22 cellular contexts compared by ENCODE assay signal in the genomic region with DNA sequence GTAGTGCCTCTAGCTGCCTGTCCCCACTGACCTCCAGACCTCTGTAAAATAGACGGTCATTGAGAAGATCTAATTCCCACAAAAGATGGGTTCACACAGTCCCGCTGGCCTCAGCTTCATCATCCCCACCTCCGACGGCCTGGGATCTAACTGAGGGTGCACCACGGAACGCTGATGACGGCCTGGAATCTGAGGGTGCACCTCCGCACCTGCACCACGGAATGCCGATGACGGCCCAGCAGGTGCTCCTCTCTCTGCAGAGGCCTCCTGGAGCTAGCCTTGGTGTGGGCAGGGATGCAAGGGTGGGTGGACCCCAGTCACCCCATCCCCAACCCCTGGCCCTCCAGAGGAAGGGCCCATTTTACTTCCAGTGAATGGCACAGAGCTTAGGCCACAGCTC.
"Had no signal": no experiment of that assay in that cellular context is flagged by ENCODE, and none has a peak within 500 bp of the region (broad histone marks: within the 10 kb centered on the region; RNA-seq: fewer than 3 reads in every experiment).

No MANE protein-coding gene starts in this region.

- H3K4me1 Mint-ChIP-seq: naive thymus-derived CD8-positive, alpha-beta T cell; stimulated activated memory B cell treated with anti-CD40 and anti-IgM and Interleukin-4, amounts not matched to agents 10 μg/mL and 1 μg/mL and 100 μg/mL, for 72 hours had no signal

- H3K27ac ChIP-seq: colonic mucosa, foreskin keratinocyte, hepatocyte, parathyroid adenoma, prostate gland, spleen, tibial artery, upper lobe of left lung, uterus had no signal

- DNase-seq: colonic mucosa; dermis blood vessel endothelial cell; foreskin keratinocyte; head of caudate nucleus; mammary epithelial cell; occipital lobe; spleen; stimulated activated CD4-positive, alpha-beta T cell treated with anti-CD3 and anti-CD28 coated beads, Interleukin-15, amount 100 ng/mL, for 24 hours; stimulated activated CD4-positive, alpha-beta T cell treated with anti-CD3 and anti-CD28 coated beads, Interleukin-1b, Interleukin-23, amount 100 ng/mL, for 48 hours; stimulated activated CD4-positive, alpha-beta T cell treated with anti-CD3 and anti-CD28 coated beads, Interleukin-4, amount 100 ng/mL, for 24 hours; tibial artery; upper lobe of left lung; uterus had no signal

- ATAC-seq: foreskin keratinocyte; mucosa of descending colon; naive thymus-derived CD8-positive, alpha-beta T cell; sciatic nerve; stimulated activated memory B cell treated with anti-CD40 and anti-IgM and Interleukin-4, amounts not matched to agents 10 μg/mL and 1 μg/mL and 100 μg/mL, for 72 hours had no signal

- H3K9me3 ChIP-seq: colonic mucosa, mucosa of descending colon, prostate gland, spleen, tibial artery, upper lobe of left lung, uterus had no signal

- H3K9ac ChIP-seq: neural progenitor cell, parathyroid adenoma had no signal

- H3K4me2 ChIP-seq: hepatocyte, neural progenitor cell had no signal

- H3K36me3 ChIP-seq: colonic mucosa, neural progenitor cell, prostate gland, spleen, tibial artery, upper lobe of left lung, uterus had no signal

- H3K4me3 Mint-ChIP-seq: naive thymus-derived CD8-positive, alpha-beta T cell; neural progenitor cell; stimulated activated memory B cell treated with anti-CD40 and anti-IgM and Interleukin-4, amounts not matched to agents 10 μg/mL and 1 μg/mL and 100 μg/mL, for 72 hours; stimulated activated naive CD8-positive, alpha-beta T cell treated with anti-CD3 and anti-CD28 coated beads, Interleukin-15, Interleukin-2, amounts not matched to agents 100 ng/mL and 50 ng/mL, for 24 hours had no signal

- H3K27me3 Mint-ChIP-seq: stimulated activated naive CD8-positive, alpha-beta T cell treated with anti-CD3 and anti-CD28 coated beads, Interleukin-15, Interleukin-2, amounts not matched to agents 100 ng/mL and 50 ng/mL, for 24 hours had no signal

- H3K27me3 ChIP-seq: colonic mucosa, hepatocyte, neural progenitor cell, upper lobe of left lung, uterus had no signal

- H3K36me3 Mint-ChIP-seq: naive thymus-derived CD8-positive, alpha-beta T cell; stimulated activated memory B cell treated with anti-CD40 and anti-IgM and Interleukin-4, amounts not matched to agents 10 μg/mL and 1 μg/mL and 100 μg/mL, for 72 hours had no signal

- H3K27ac Mint-ChIP-seq: neural progenitor cell; stimulated activated memory B cell treated with anti-CD40 and anti-IgM and Interleukin-4, amounts not matched to agents 10 μg/mL and 1 μg/mL and 100 μg/mL, for 72 hours; stimulated activated naive CD8-positive, alpha-beta T cell treated with anti-CD3 and anti-CD28 coated beads, Interleukin-15, Interleukin-2, amounts not matched to agents 100 ng/mL and 50 ng/mL, for 24 hours had no signal

- H3K4me3 ChIP-seq: colonic mucosa, hepatocyte, mucosa of descending colon, neural progenitor cell, prostate gland, spleen, tibial artery, upper lobe of left lung, uterus had no signal

- H3K9me3 Mint-ChIP-seq: naive thymus-derived CD8-positive, alpha-beta T cell; neural progenitor cell; stimulated activated memory B cell treated with anti-CD40 and anti-IgM and Interleukin-4, amounts not matched to agents 10 μg/mL and 1 μg/mL and 100 μg/mL, for 72 hours; stimulated activated naive CD8-positive, alpha-beta T cell treated with anti-CD3 and anti-CD28 coated beads, Interleukin-15, Interleukin-2, amounts not matched to agents 100 ng/mL and 50 ng/mL, for 24 hours had no signal

- H2AFZ ChIP-seq: hepatocyte, neural progenitor cell, parathyroid adenoma had no signal

- H3K4me1 ChIP-seq: colonic mucosa, foreskin keratinocyte, neural progenitor cell, parathyroid adenoma, prostate gland, tibial artery, upper lobe of left lung had no signal
